In genomic region chr12:34304001-34304400, GRCh38 we compare ENCODE assay signal across 28 cellular contexts.
"Had no signal": no experiment of that assay in that cellular context is flagged by ENCODE, and none has a peak within 500 bp of the region (broad histone marks: within the 10 kb centered on the region; RNA-seq: fewer than 3 reads in every experiment).

No MANE protein-coding gene starts in this region.

- H3K27me3 Mint-ChIP-seq: naive B cell; natural killer cell treated with Interleukin-12 subunit alpha and Interleukin-12 subunit beta and Interleukin-15 and Interleukin-18, amount 100 ng/mL, for 72 hours; stimulated activated naive B cell treated with anti-CD40 and anti-IgM and Interleukin-4, amounts not matched to agents 10 μg/mL and 1 μg/mL and 100 μg/mL, for 72 hours had no signal

- FAIRE-seq: pancreas had no signal

- H3K4me3 ChIP-seq: heart right ventricle, hepatocyte, lung, pancreas, psoas muscle, right lobe of liver, smooth muscle cell, stomach, thoracic aorta, tibial artery, upper lobe of right lung, uterus had no signal

- ATAC-seq: heart right ventricle; left cardiac atrium; left lobe of liver; natural killer cell treated with Interleukin-12 subunit alpha and Interleukin-12 subunit beta and Interleukin-15 and Interleukin-18, amount 100 ng/mL, for 72 hours; pancreas; psoas muscle; right lobe of liver; stimulated activated naive B cell treated with anti-CD40 and anti-IgM and Interleukin-4, amounts not matched to agents 10 μg/mL and 1 μg/mL and 100 μg/mL, for 72 hours; stimulated activated naive CD8-positive, alpha-beta T cell treated with anti-CD3 and anti-CD28 coated beads, Interleukin-15, Interleukin-2, amounts not matched to agents 100 U/mL and 50 U/mL, for 24 hours; upper lobe of right lung had no signal

- H3K27ac Mint-ChIP-seq: mesothelial cell of epicardium; naive B cell; natural killer cell treated with Interleukin-12 subunit alpha and Interleukin-12 subunit beta and Interleukin-15 and Interleukin-18, amount 100 ng/mL, for 72 hours; stimulated activated naive B cell treated with anti-CD40 and anti-IgM and Interleukin-4, amounts not matched to agents 10 μg/mL and 1 μg/mL and 100 μg/mL, for 72 hours had no signal

- H3K36me3 ChIP-seq: heart right ventricle, pancreas, right lobe of liver, stomach, thoracic aorta, tibial artery, upper lobe of right lung, uterus had no signal

- H3K27ac ChIP-seq: heart right ventricle, hepatocyte, pancreas, psoas muscle, right lobe of liver, stomach, thoracic aorta, tibial artery, upper lobe of right lung, uterus had no signal

- H2AFZ ChIP-seq: hepatocyte had no signal

- DNase-seq: heart right ventricle; islet precursor cell; kidney glomerular epithelial cell; left cardiac atrium; mesendoderm; naive B cell; nucleus accumbens; stimulated activated CD4-positive, alpha-beta T cell treated with anti-CD3 and anti-CD28 coated beads, Interleukin-12 subunit alpha, Interleukin-12 subunit beta, amount 100 ng/mL, for 4 hours; stimulated activated CD4-positive, alpha-beta T cell treated with anti-CD3 and anti-CD28 coated beads, Interleukin-15, amount 100 ng/mL, for 24 hours; stimulated activated CD4-positive, alpha-beta T cell treated with anti-CD3 and anti-CD28 coated beads, Interleukin-2, amount 100 ng/mL, for 24 hours; stimulated activated CD4-positive, alpha-beta T cell treated with anti-CD3 and anti-CD28 coated beads, Interleukin-4, amount 100 ng/mL, for 1 hour; stimulated activated naive B cell treated with anti-CD40 and anti-IgM and Interleukin-4, amounts not matched to agents 10 μg/mL and 1 μg/mL and 100 μg/mL, for 72 hours; stimulated activated naive CD8-positive, alpha-beta T cell treated with anti-CD3 and anti-CD28 coated beads, Interleukin-15, Interleukin-2, amounts not matched to agents 100 U/mL and 50 U/mL, for 24 hours; stomach; tibial artery; trophoblast cell; upper lobe of right lung; uterus had no signal

- H3K4me1 ChIP-seq: heart right ventricle, pancreas, psoas muscle, right lobe of liver, stomach, tibial artery, upper lobe of right lung, uterus had no signal

- H3K9me3 ChIP-seq: pancreas, psoas muscle, right lobe of liver, thoracic aorta, upper lobe of right lung had no signal

- H3K4me1 Mint-ChIP-seq: mesothelial cell of epicardium; naive B cell; stimulated activated naive B cell treated with anti-CD40 and anti-IgM and Interleukin-4, amounts not matched to agents 10 μg/mL and 1 μg/mL and 100 μg/mL, for 72 hours had no signal

- H3K27me3 ChIP-seq: hepatocyte, pancreas, right lobe of liver, stomach, upper lobe of right lung, uterus had no signal

- H3K4me2 ChIP-seq: hepatocyte, smooth muscle cell had no signal

- H3K4me3 Mint-ChIP-seq: mesothelial cell of epicardium; natural killer cell treated with Interleukin-12 subunit alpha and Interleukin-12 subunit beta and Interleukin-15 and Interleukin-18, amount 100 ng/mL, for 72 hours; stimulated activated naive B cell treated with anti-CD40 and anti-IgM and Interleukin-4, amounts not matched to agents 10 μg/mL and 1 μg/mL and 100 μg/mL, for 72 hours had no signal
